2 cellular contexts compared by ENCODE assay signal in the genomic region with DNA sequence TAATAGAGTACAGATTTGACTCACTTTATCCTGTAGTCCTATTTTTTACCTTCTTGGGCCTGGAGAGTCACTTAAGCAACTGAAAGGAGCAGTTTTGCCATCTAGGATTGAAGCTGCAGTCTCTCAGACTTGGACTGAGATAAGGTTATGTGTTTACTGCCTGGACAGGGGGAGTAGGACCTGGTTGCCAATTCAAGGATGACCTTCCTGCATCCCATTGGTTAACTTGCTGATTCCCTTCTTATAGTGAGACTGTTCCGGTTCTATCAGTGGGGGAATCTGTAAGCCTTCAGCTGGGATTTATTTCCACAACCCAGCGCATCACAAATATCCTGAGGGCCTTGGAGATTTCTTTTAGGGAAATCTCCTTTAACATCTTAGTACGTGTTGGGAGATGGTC.
TF ChIP-seq lines count a peak whose summit lies in the region.

No MANE protein-coding gene starts in this region.

TF ChIP-seq in SK-N-SH, 30 proteins besides CTCF, POLR2A, EP300 and RAD21 (continued from another document):
- TF ChIP-seq, protein P1, sequence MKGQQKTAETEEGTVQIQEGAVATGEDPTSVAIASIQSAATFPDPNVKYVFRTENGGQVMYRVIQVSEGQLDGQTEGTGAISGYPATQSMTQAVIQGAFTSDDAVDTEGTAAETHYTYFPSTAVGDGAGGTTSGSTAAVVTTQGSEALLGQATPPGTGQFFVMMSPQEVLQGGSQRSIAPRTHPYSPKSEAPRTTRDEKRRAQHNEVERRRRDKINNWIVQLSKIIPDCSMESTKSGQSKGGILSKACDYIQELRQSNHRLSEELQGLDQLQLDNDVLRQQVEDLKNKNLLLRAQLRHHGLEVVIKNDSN (IDR thresholded peaks at IDR 0.05; ENCODE audit: borderline replicate concordance, low read depth) = no peak
- TF ChIP-seq CHD2 (IDR thresholded peaks at IDR 0.05; ENCODE audit: low read length, partially characterized antibody) = peak; percentile 23

TF ChIP-seq in SK-N-SH treated with all-trans-retinoic acid at 6 μM for 48 hours, 23 proteins besides CTCF, POLR2A, EP300 and RAD21 (continued from another document):
- TF ChIP-seq, protein P2, sequence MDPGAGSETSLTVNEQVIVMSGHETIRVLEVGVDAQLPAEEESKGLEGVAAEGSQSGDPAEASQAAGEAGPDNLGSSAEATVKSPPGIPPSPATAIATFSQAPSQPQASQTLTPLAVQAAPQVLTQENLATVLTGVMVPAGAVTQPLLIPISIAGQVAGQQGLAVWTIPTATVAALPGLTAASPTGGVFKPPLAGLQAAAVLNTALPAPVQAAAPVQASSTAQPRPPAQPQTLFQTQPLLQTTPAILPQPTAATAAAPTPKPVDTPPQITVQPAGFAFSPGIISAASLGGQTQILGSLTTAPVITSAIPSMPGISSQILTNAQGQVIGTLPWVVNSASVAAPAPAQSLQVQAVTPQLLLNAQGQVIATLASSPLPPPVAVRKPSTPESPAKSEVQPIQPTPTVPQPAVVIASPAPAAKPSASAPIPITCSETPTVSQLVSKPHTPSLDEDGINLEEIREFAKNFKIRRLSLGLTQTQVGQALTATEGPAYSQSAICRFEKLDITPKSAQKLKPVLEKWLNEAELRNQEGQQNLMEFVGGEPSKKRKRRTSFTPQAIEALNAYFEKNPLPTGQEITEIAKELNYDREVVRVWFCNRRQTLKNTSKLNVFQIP (CRISPR knock-in tag; IDR thresholded peaks at IDR 0.05; ENCODE audit: borderline replicate concordance, low read depth) = no peak
- no peak for TF ChIP-seq PPARA (CRISPR knock-in tag; IDR thresholded peaks at IDR 0.05; ENCODE audit: borderline replicate concordance)
- TF ChIP-seq ESRRG (CRISPR knock-in tag; IDR thresholded peaks at IDR 0.05) = no peak
- no peak for TF ChIP-seq ISL1 (CRISPR knock-in tag; IDR thresholded peaks at IDR 0.05)
- TF ChIP-seq SNAI2 (CRISPR knock-in tag; IDR thresholded peaks at IDR 0.05) = no peak
- TF ChIP-seq, protein P3, sequence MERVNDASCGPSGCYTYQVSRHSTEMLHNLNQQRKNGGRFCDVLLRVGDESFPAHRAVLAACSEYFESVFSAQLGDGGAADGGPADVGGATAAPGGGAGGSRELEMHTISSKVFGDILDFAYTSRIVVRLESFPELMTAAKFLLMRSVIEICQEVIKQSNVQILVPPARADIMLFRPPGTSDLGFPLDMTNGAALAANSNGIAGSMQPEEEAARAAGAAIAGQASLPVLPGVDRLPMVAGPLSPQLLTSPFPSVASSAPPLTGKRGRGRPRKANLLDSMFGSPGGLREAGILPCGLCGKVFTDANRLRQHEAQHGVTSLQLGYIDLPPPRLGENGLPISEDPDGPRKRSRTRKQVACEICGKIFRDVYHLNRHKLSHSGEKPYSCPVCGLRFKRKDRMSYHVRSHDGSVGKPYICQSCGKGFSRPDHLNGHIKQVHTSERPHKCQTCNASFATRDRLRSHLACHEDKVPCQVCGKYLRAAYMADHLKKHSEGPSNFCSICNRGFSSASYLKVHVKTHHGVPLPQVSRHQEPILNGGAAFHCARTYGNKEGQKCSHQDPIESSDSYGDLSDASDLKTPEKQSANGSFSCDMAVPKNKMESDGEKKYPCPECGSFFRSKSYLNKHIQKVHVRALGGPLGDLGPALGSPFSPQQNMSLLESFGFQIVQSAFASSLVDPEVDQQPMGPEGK (CRISPR knock-in tag; IDR thresholded peaks at IDR 0.05; ENCODE audit: borderline replicate concordance) = no peak
- TF ChIP-seq ZFP30 (CRISPR knock-in tag; IDR thresholded peaks at IDR 0.05) = no peak
- no peak for TF ChIP-seq BACH2 (CRISPR knock-in tag; IDR thresholded peaks at IDR 0.05; ENCODE audit: borderline replicate concordance)
- TF ChIP-seq, protein P4, sequence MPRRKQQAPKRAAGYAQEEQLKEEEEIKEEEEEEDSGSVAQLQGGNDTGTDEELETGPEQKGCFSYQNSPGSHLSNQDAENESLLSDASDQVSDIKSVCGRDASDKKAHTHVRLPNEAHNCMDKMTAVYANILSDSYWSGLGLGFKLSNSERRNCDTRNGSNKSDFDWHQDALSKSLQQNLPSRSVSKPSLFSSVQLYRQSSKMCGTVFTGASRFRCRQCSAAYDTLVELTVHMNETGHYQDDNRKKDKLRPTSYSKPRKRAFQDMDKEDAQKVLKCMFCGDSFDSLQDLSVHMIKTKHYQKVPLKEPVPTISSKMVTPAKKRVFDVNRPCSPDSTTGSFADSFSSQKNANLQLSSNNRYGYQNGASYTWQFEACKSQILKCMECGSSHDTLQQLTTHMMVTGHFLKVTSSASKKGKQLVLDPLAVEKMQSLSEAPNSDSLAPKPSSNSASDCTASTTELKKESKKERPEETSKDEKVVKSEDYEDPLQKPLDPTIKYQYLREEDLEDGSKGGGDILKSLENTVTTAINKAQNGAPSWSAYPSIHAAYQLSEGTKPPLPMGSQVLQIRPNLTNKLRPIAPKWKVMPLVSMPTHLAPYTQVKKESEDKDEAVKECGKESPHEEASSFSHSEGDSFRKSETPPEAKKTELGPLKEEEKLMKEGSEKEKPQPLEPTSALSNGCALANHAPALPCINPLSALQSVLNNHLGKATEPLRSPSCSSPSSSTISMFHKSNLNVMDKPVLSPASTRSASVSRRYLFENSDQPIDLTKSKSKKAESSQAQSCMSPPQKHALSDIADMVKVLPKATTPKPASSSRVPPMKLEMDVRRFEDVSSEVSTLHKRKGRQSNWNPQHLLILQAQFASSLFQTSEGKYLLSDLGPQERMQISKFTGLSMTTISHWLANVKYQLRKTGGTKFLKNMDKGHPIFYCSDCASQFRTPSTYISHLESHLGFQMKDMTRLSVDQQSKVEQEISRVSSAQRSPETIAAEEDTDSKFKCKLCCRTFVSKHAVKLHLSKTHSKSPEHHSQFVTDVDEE (CRISPR knock-in tag; IDR thresholded peaks at IDR 0.05) = no peak
- TF ChIP-seq ZNF565 (CRISPR knock-in tag; conservative IDR thresholded peaks at IDR 0.05; ENCODE audit: low read depth) = no peak
- TF ChIP-seq, protein P5, sequence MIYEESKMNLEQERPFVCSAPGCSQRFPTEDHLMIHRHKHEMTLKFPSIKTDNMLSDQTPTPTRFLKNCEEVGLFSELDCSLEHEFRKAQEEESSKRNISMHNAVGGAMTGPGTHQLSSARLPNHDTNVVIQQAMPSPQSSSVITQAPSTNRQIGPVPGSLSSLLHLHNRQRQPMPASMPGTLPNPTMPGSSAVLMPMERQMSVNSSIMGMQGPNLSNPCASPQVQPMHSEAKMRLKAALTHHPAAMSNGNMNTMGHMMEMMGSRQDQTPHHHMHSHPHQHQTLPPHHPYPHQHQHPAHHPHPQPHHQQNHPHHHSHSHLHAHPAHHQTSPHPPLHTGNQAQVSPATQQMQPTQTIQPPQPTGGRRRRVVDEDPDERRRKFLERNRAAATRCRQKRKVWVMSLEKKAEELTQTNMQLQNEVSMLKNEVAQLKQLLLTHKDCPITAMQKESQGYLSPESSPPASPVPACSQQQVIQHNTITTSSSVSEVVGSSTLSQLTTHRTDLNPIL (CRISPR knock-in tag; IDR thresholded peaks at IDR 0.05; ENCODE audit: low read depth) = no peak
- TF ChIP-seq, protein P6, sequence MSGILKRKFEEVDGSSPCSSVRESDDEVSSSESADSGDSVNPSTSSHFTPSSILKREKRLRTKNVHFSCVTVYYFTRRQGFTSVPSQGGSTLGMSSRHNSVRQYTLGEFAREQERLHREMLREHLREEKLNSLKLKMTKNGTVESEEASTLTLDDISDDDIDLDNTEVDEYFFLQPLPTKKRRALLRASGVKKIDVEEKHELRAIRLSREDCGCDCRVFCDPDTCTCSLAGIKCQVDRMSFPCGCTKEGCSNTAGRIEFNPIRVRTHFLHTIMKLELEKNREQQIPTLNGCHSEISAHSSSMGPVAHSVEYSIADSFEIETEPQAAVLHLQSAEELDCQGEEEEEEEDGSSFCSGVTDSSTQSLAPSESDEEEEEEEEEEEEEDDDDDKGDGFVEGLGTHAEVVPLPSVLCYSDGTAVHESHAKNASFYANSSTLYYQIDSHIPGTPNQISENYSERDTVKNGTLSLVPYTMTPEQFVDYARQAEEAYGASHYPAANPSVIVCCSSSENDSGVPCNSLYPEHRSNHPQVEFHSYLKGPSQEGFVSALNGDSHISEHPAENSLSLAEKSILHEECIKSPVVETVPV (CRISPR knock-in tag; IDR thresholded peaks at IDR 0.05) = no peak
- no peak for TF ChIP-seq ARNTL (CRISPR knock-in tag; IDR thresholded peaks at IDR 0.05; ENCODE audit: borderline replicate concordance, low read depth)
